ENCODE assay signal across 10 cellular contexts in the genomic region with DNA sequence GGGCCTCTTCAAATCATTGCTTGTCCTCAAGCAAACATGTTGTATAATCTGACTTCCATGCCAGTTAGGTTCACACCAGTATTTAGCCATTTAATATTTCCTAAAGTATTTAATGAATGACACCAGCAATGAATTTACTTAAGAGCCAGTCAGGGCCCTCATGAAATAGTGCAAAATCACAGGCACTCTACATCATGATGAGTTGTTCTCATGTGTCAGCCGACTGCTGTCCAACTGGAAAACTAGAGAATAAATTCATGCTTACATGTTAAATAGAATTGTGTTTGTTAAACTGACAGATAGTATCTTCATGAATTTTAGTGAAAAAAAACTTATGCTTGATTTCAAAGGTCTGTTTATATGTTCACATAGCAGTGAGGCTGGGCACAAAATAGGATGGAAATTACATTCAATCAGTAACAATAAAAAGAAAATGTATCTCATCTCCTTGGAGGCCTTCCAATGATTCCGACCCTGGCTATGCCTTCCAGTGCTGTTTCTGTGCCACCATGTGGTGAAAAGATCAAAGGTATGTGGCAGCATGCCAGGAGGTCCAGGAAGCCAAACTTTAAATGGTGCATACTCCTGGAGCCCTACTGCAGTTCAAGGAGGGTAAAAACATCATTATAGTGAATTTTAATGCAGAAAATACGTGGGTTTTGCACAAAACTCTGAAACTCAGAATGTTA. TPM values are rescaled to one million over a fixed set of nuclear protein-coding genes. Genes with fewer than 3 reads are reported as not detected.
DNase-seq lines count a peak whose midpoint lies in the region; ATAC-seq and TF ChIP-seq lines count a peak whose summit lies in the region.
"Had no signal": no experiment of that assay in that cellular context is flagged by ENCODE, and none has a peak within 500 bp of the region (broad histone marks: within the 10 kb centered on the region; RNA-seq: fewer than 3 reads in every experiment).

No MANE protein-coding gene starts in this region.

- no peak for TF ChIP-seq EP300 in transverse colon (IDR thresholded peaks at IDR 0.05; ENCODE audit: low read depth)

- no peaks in the 10 kb centered on the region for H3K27me3 ChIP-seq in transverse colon

- TF ChIP-seq CTCF in fibroblast of pulmonary artery (IDR thresholded peaks at IDR 0.05; ENCODE audit: low read length, missing control alignments) (no peak), transverse colon (IDR thresholded peaks at IDR 0.05) (peak in 1 of 5 experiments; percentile 5)

- in situ Hi-C loops in transverse colon (cut with MboI; ENCODE audit: low pct_ligation_motif_present in 1 of 4, low pct_unique_long_range_greater_than_20kb in 1 of 4, low sequenced_read_pairs in 3 of 4): no loop called here

- no peaks in the 10 kb centered on the region for H3K36me3 ChIP-seq in transverse colon

- intact Hi-C loops in transverse colon (cut with DNase I; ENCODE audit: low total_unique reads): no loop called here

- H3K9me3 ChIP-seq in transverse colon: no peaks in the 10 kb centered on the region

- 48 to 52% methylated on average over 3 of the region's 3 CpGs for WGBS in transverse colon (ENCODE audit: low coverage in 1 of 2), 2 donors

- peak overlapping the region in 1 of 4 donors; percentile 8 for H3K27ac ChIP-seq in transverse colon

- TF ChIP-seq POLR2A in transverse colon (IDR thresholded peaks at IDR 0.05): no peak

- peak; percentile 6 for DNase-seq in NCI-H2107 (lab: John Stamatoyannopoulos, UW)
- no peak for DNase-seq in NCI-H2107 treated with DMSO at 0.1 percent for 48 hours (lab: John Stamatoyannopoulos, UW; ENCODE audit: unreplicated experiment)
- peak; percentile 79 for DNase-seq in RPMI7951 (ENCODE audit: low read depth)
- DNase-seq in fibroblast of pulmonary artery (ENCODE audit: low read depth): peak; percentile 50
- DNase-seq in transverse colon: peak; percentile 58
- DNase-seq in SKM-1 (lab: John Stamatoyannopoulos, UW; ENCODE audit: unreplicated experiment): no peak
- DNase-seq: activated T-cell treated with anti-CD3 and anti-CD28 coated beads, Interleukin-2, amount 50 U/mL, for 4 hours; stimulated activated CD4-positive, alpha-beta T cell treated with anti-CD3 and anti-CD28 coated beads, Interleukin-12 subunit alpha, Interleukin-12 subunit beta, amount 100 ng/mL, for 4 hours had no signal

- H3K4me3 ChIP-seq in fibroblast of pulmonary artery (replicated peaks; ENCODE audit: low read depth, low read length) (no peak overlapping the region), transverse colon (no peak overlapping the region)

- peaks cover 0 to 10% (median 2%) of the 10 kb centered on the region in 4 donors for H3K4me1 ChIP-seq in transverse colon

- ATAC-seq in HG03520 (IDR thresholded peaks at IDR 0.05; ENCODE audit: unreplicated experiment): no peak
- ATAC-seq in HG02840 (IDR thresholded peaks at IDR 0.05; ENCODE audit: low FRiP score, unreplicated experiment): no peak
- ATAC-seq: activated T-cell treated with anti-CD3 and anti-CD28 coated beads, Interleukin-2, amount 50 U/mL, for 4 hours had no signal

RNA-seq across cellular contexts. Expression of gene CTSC, which starts 45.2 kb away (rescaled TPM):
- total RNA-seq in RPMI7951 (2014; rRNA removed; shearing (Covaris generic)): 157 and 164 TPM in 2 replicates
- total RNA-seq in transverse colon: 100 to 1,000 TPM in 1 of 4 donors, 10 to 100 TPM in 3; 49.0 to 141 (median 75.2) TPM

Comparison
In these comparisons a context has a peak if more than half of its experiments do, and no peak if none do; other contexts are left out.
1. DNase-seq: peak in NCI-H2107 (single experiment), RPMI7951 (single experiment), fibroblast of pulmonary artery (single experiment) and transverse colon (single experiment); none in NCI-H2107 treated with DMSO at 0.1 percent for 48 hours (single experiment) and SKM-1 (single experiment).